Comparison of ENCODE assay signal across 2 cellular contexts in genomic region chr1:227883073-227883520, GRCh38.
TF ChIP-seq lines count a peak whose summit lies in the region.

No MANE protein-coding gene starts in this region.

TF ChIP-seq in SK-N-SH, 30 proteins besides CTCF, POLR2A, EP300 and RAD21:
- TF ChIP-seq ELF1 (IDR thresholded peaks at IDR 0.05) (no peak), MEF2A (IDR thresholded peaks at IDR 0.05; ENCODE audit: borderline replicate concordance, low read depth) (no peak), FOSL2 (IDR thresholded peaks at IDR 0.05; ENCODE audit: borderline replicate concordance, low read depth) (no peak), NRF1 (IDR thresholded peaks at IDR 0.05; ENCODE audit: low read depth, low read length) (no peak), REST (IDR thresholded peaks at IDR 0.05; ENCODE audit: low read depth, low read length) (no peak), TCF12 (IDR thresholded peaks at IDR 0.05) (no peak), CHD2 (IDR thresholded peaks at IDR 0.05; ENCODE audit: low read length, partially characterized antibody) (no peak), RCOR1 (IDR thresholded peaks at IDR 0.05; ENCODE audit: low read length) (no peak), FOXM1 (IDR thresholded peaks at IDR 0.05; ENCODE audit: low read depth) (no peak), TEAD4 (IDR thresholded peaks at IDR 0.05; ENCODE audit: borderline replicate concordance, insufficient read depth) (no peak), GABPA (IDR thresholded peaks at IDR 0.05; ENCODE audit: low read depth) (no peak), ZBTB33 (IDR thresholded peaks at IDR 0.05; ENCODE audit: borderline replicate concordance, low read depth) (no peak), JUND (IDR thresholded peaks at IDR 0.05) (no peak), NFIC (IDR thresholded peaks at IDR 0.05; ENCODE audit: borderline replicate concordance) (no peak), USF2 (IDR thresholded peaks at IDR 0.05; ENCODE audit: borderline replicate concordance, low read depth, low read length) (no peak), POLR2AphosphoS5 (IDR thresholded peaks at IDR 0.05; ENCODE audit: low read depth, low read length) (no peak), RXRA (IDR thresholded peaks at IDR 0.05; ENCODE audit: borderline replicate concordance, low read depth) (no peak)
- TF ChIP-seq, protein P1, sequence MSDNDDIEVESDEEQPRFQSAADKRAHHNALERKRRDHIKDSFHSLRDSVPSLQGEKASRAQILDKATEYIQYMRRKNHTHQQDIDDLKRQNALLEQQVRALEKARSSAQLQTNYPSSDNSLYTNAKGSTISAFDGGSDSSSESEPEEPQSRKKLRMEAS (IDR thresholded peaks at IDR 0.05; ENCODE audit: low read depth) = no peak
- TF ChIP-seq, protein P2, sequence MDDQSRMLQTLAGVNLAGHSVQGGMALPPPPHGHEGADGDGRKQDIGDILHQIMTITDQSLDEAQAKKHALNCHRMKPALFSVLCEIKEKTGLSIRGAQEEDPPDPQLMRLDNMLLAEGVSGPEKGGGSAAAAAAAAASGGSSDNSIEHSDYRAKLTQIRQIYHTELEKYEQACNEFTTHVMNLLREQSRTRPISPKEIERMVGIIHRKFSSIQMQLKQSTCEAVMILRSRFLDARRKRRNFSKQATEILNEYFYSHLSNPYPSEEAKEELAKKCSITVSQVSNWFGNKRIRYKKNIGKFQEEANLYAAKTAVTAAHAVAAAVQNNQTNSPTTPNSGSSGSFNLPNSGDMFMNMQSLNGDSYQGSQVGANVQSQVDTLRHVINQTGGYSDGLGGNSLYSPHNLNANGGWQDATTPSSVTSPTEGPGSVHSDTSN (IDR thresholded peaks at IDR 0.05) = no peak
- TF ChIP-seq, protein P3, sequence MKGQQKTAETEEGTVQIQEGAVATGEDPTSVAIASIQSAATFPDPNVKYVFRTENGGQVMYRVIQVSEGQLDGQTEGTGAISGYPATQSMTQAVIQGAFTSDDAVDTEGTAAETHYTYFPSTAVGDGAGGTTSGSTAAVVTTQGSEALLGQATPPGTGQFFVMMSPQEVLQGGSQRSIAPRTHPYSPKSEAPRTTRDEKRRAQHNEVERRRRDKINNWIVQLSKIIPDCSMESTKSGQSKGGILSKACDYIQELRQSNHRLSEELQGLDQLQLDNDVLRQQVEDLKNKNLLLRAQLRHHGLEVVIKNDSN (IDR thresholded peaks at IDR 0.05; ENCODE audit: borderline replicate concordance, low read depth) = no peak

TF ChIP-seq in SK-N-SH treated with all-trans-retinoic acid at 6 μM for 48 hours, 23 proteins besides CTCF, POLR2A, EP300 and RAD21:
- TF ChIP-seq TCF4 (CRISPR knock-in tag; IDR thresholded peaks at IDR 0.05; ENCODE audit: borderline replicate concordance) = no peak
- TF ChIP-seq CREB5 (CRISPR knock-in tag; IDR thresholded peaks at IDR 0.05; ENCODE audit: low read depth) = no peak
- no peak for TF ChIP-seq ZNF70 (CRISPR knock-in tag; IDR thresholded peaks at IDR 0.05)
- no peak for TF ChIP-seq ZFP3 (CRISPR knock-in tag; IDR thresholded peaks at IDR 0.05)
- no peak for TF ChIP-seq RARB (CRISPR knock-in tag; IDR thresholded peaks at IDR 0.05)
- TF ChIP-seq OSR1 (CRISPR knock-in tag; IDR thresholded peaks at IDR 0.05) = no peak
- no peak for TF ChIP-seq SNAI2 (CRISPR knock-in tag; IDR thresholded peaks at IDR 0.05)
- TF ChIP-seq ARNTL (CRISPR knock-in tag; IDR thresholded peaks at IDR 0.05; ENCODE audit: borderline replicate concordance, low read depth) = no peak
- no peak for TF ChIP-seq ESRRG (CRISPR knock-in tag; IDR thresholded peaks at IDR 0.05)
- TF ChIP-seq ZNF8 (CRISPR knock-in tag; IDR thresholded peaks at IDR 0.05) = no peak
- TF ChIP-seq ZNF565 (CRISPR knock-in tag; conservative IDR thresholded peaks at IDR 0.05; ENCODE audit: low read depth) = no peak
- TF ChIP-seq, protein P4, sequence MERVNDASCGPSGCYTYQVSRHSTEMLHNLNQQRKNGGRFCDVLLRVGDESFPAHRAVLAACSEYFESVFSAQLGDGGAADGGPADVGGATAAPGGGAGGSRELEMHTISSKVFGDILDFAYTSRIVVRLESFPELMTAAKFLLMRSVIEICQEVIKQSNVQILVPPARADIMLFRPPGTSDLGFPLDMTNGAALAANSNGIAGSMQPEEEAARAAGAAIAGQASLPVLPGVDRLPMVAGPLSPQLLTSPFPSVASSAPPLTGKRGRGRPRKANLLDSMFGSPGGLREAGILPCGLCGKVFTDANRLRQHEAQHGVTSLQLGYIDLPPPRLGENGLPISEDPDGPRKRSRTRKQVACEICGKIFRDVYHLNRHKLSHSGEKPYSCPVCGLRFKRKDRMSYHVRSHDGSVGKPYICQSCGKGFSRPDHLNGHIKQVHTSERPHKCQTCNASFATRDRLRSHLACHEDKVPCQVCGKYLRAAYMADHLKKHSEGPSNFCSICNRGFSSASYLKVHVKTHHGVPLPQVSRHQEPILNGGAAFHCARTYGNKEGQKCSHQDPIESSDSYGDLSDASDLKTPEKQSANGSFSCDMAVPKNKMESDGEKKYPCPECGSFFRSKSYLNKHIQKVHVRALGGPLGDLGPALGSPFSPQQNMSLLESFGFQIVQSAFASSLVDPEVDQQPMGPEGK (CRISPR knock-in tag; IDR thresholded peaks at IDR 0.05; ENCODE audit: borderline replicate concordance) = no peak
- TF ChIP-seq, protein P5, sequence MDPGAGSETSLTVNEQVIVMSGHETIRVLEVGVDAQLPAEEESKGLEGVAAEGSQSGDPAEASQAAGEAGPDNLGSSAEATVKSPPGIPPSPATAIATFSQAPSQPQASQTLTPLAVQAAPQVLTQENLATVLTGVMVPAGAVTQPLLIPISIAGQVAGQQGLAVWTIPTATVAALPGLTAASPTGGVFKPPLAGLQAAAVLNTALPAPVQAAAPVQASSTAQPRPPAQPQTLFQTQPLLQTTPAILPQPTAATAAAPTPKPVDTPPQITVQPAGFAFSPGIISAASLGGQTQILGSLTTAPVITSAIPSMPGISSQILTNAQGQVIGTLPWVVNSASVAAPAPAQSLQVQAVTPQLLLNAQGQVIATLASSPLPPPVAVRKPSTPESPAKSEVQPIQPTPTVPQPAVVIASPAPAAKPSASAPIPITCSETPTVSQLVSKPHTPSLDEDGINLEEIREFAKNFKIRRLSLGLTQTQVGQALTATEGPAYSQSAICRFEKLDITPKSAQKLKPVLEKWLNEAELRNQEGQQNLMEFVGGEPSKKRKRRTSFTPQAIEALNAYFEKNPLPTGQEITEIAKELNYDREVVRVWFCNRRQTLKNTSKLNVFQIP (CRISPR knock-in tag; IDR thresholded peaks at IDR 0.05; ENCODE audit: borderline replicate concordance, low read depth) = no peak
- TF ChIP-seq BACH2 (CRISPR knock-in tag; IDR thresholded peaks at IDR 0.05; ENCODE audit: borderline replicate concordance) = no peak
- TF ChIP-seq, protein P6, sequence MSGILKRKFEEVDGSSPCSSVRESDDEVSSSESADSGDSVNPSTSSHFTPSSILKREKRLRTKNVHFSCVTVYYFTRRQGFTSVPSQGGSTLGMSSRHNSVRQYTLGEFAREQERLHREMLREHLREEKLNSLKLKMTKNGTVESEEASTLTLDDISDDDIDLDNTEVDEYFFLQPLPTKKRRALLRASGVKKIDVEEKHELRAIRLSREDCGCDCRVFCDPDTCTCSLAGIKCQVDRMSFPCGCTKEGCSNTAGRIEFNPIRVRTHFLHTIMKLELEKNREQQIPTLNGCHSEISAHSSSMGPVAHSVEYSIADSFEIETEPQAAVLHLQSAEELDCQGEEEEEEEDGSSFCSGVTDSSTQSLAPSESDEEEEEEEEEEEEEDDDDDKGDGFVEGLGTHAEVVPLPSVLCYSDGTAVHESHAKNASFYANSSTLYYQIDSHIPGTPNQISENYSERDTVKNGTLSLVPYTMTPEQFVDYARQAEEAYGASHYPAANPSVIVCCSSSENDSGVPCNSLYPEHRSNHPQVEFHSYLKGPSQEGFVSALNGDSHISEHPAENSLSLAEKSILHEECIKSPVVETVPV (CRISPR knock-in tag; IDR thresholded peaks at IDR 0.05) = no peak
- TF ChIP-seq TOX (CRISPR knock-in tag; IDR thresholded peaks at IDR 0.05; ENCODE audit: borderline replicate concordance) = no peak
- TF ChIP-seq ZC3H10 (CRISPR knock-in tag; IDR thresholded peaks at IDR 0.05) = no peak
- no peak for TF ChIP-seq ZFP30 (CRISPR knock-in tag; IDR thresholded peaks at IDR 0.05)
- TF ChIP-seq PPARA (CRISPR knock-in tag; IDR thresholded peaks at IDR 0.05; ENCODE audit: borderline replicate concordance) = no peak
- no peak for TF ChIP-seq ISL1 (CRISPR knock-in tag; IDR thresholded peaks at IDR 0.05)
